Comparison of ENCODE assay signal across 22 cellular contexts in the genomic region with DNA sequence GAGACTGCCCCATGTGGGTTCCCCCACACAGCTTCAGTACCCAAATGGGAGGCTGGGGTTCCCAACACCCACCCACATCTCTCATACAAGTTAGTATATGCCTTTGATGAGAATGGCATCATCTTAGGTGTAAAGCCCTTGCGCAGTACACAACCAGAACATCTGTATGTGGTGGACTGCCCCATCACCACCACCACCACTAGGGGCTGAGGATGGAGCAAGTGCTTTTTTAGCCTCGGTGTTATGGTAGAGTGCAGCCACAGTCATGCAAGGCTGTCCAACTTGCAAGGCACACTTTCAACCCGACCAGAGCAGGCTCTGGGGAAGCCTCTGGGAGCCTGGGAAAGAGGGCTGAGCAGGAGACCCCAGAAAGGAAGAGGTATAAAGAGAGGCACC.
"Had no signal": no experiment of that assay in that cellular context is flagged by ENCODE, and none has a peak within 500 bp of the region (broad histone marks: within the 10 kb centered on the region; RNA-seq: fewer than 3 reads in every experiment).

No MANE protein-coding gene starts in this region.

- H3K9me3 Mint-ChIP-seq: activated CD4-positive, alpha-beta memory T cell treated with anti-CD3 and anti-CD28 coated beads for 36 hours; activated naive CD4-positive, alpha-beta T cell treated with anti-CD3 and anti-CD28 coated beads, Interleukin-2, amount 50 U/mL, for 24 hours; neural crest cell; stimulated activated effector memory CD8-positive, alpha-beta T cell treated with anti-CD3 and anti-CD28 coated beads, Interleukin-12 subunit alpha, Interleukin-12 subunit beta, amount 100 ng/mL, for 72 hours had no signal

- H3K4me1 Mint-ChIP-seq: activated CD4-positive, alpha-beta T cell treated with anti-CD3 and anti-CD28 coated beads for 36 hours; activated CD8-positive, alpha-beta memory T cell treated with anti-CD3 and anti-CD28 coated beads, Interleukin-2, amount 10 ng/mL, durations not matched to agents 7 days and 5 days; activated naive CD4-positive, alpha-beta T cell treated with anti-CD3 and anti-CD28 coated beads, Interleukin-2, amount 50 U/mL, for 24 hours; neural crest cell; stimulated activated effector memory CD8-positive, alpha-beta T cell treated with anti-CD3 and anti-CD28 coated beads, Interleukin-12 subunit alpha, Interleukin-12 subunit beta, amount 100 ng/mL, for 72 hours; T-helper 17 cell had no signal

- H3K36me3 ChIP-seq: adrenal gland, esophagus squamous epithelium, gastrocnemius medialis, heart right ventricle, ovary, tibial nerve, vagina, WERI-Rb-1 had no signal

- H3K27me3 Mint-ChIP-seq: activated CD4-positive, alpha-beta memory T cell treated with anti-CD3 and anti-CD28 coated beads for 36 hours; activated CD4-positive, alpha-beta T cell treated with anti-CD3 and anti-CD28 coated beads for 36 hours; activated CD8-positive, alpha-beta memory T cell treated with anti-CD3 and anti-CD28 coated beads, Interleukin-2, amount 10 ng/mL, durations not matched to agents 7 days and 5 days; activated naive CD4-positive, alpha-beta T cell treated with anti-CD3 and anti-CD28 coated beads, Interleukin-2, amount 50 U/mL, for 24 hours; T-helper 17 cell had no signal

- H3K9me3 ChIP-seq: adrenal gland, esophagus squamous epithelium, gastrocnemius medialis, ovary, vagina had no signal

- H3K4me1 ChIP-seq: gastrocnemius medialis, heart right ventricle, tibial nerve had no signal

- H3K4me3 Mint-ChIP-seq: activated CD4-positive, alpha-beta memory T cell treated with anti-CD3 and anti-CD28 coated beads for 36 hours; activated CD4-positive, alpha-beta T cell treated with anti-CD3 and anti-CD28 coated beads for 36 hours; activated CD8-positive, alpha-beta memory T cell treated with anti-CD3 and anti-CD28 coated beads, Interleukin-2, amount 10 ng/mL, durations not matched to agents 7 days and 5 days; activated naive CD4-positive, alpha-beta T cell treated with anti-CD3 and anti-CD28 coated beads, Interleukin-2, amount 50 U/mL, for 24 hours; neural crest cell; stimulated activated effector memory CD8-positive, alpha-beta T cell treated with anti-CD3 and anti-CD28 coated beads, Interleukin-12 subunit alpha, Interleukin-12 subunit beta, amount 100 ng/mL, for 72 hours; T-helper 17 cell had no signal

- H3K27ac ChIP-seq: adrenal gland, coronary artery, esophagus squamous epithelium, gastrocnemius medialis, heart right ventricle, ovary, tibial nerve, vagina, WERI-Rb-1 had no signal

- H3K27ac Mint-ChIP-seq: activated CD4-positive, alpha-beta memory T cell treated with anti-CD3 and anti-CD28 coated beads for 36 hours; activated CD4-positive, alpha-beta T cell treated with anti-CD3 and anti-CD28 coated beads for 36 hours; activated CD8-positive, alpha-beta memory T cell treated with anti-CD3 and anti-CD28 coated beads, Interleukin-2, amount 10 ng/mL, durations not matched to agents 7 days and 5 days; activated naive CD4-positive, alpha-beta T cell treated with anti-CD3 and anti-CD28 coated beads, Interleukin-2, amount 50 U/mL, for 24 hours; stimulated activated effector memory CD8-positive, alpha-beta T cell treated with anti-CD3 and anti-CD28 coated beads, Interleukin-12 subunit alpha, Interleukin-12 subunit beta, amount 100 ng/mL, for 72 hours; T-helper 17 cell had no signal

- ATAC-seq: activated CD4-positive, alpha-beta T cell treated with anti-CD3 and anti-CD28 coated beads for 36 hours; activated CD8-positive, alpha-beta memory T cell treated with anti-CD3 and anti-CD28 coated beads, Interleukin-2, amount 10 ng/mL, durations not matched to agents 7 days and 5 days; gastrocnemius medialis; stimulated activated effector memory CD8-positive, alpha-beta T cell treated with anti-CD3 and anti-CD28 coated beads, Interleukin-12 subunit alpha, Interleukin-12 subunit beta, amount 100 ng/mL, for 72 hours; T-helper 17 cell had no signal

- H3K4me3 ChIP-seq: adrenal gland, coronary artery, esophagus squamous epithelium, gastrocnemius medialis, heart right ventricle, lung, ovary, tibial nerve, vagina had no signal

- H3K27me3 ChIP-seq: adrenal gland, gastrocnemius medialis, ovary, tibial nerve, vagina had no signal

- H3K36me3 Mint-ChIP-seq: activated CD4-positive, alpha-beta memory T cell treated with anti-CD3 and anti-CD28 coated beads for 36 hours; activated CD8-positive, alpha-beta memory T cell treated with anti-CD3 and anti-CD28 coated beads, Interleukin-2, amount 10 ng/mL, durations not matched to agents 7 days and 5 days; activated naive CD4-positive, alpha-beta T cell treated with anti-CD3 and anti-CD28 coated beads, Interleukin-2, amount 50 U/mL, for 24 hours; stimulated activated effector memory CD8-positive, alpha-beta T cell treated with anti-CD3 and anti-CD28 coated beads, Interleukin-12 subunit alpha, Interleukin-12 subunit beta, amount 100 ng/mL, for 72 hours had no signal

- DNase-seq: activated CD8-positive, alpha-beta memory T cell treated with anti-CD3 and anti-CD28 coated beads, Interleukin-2, amount 10 ng/mL, durations not matched to agents 7 days and 5 days; activated T-cell treated with anti-CD3 and anti-CD28 coated beads, Interleukin-2, amount 50 U/mL, for 1 hour; caudate nucleus; effector CD4-positive, alpha-beta T cell; esophagus squamous epithelium; gastrocnemius medialis; heart right ventricle; midbrain; ovary; stimulated activated CD4-positive, alpha-beta T cell treated with anti-CD3 and anti-CD28 coated beads, Interleukin-12 subunit alpha, Interleukin-12 subunit beta, amount 100 ng/mL, for 4 hours; T-helper 17 cell had no signal
